14 cellular contexts compared by ENCODE assay signal in the genomic region with DNA sequence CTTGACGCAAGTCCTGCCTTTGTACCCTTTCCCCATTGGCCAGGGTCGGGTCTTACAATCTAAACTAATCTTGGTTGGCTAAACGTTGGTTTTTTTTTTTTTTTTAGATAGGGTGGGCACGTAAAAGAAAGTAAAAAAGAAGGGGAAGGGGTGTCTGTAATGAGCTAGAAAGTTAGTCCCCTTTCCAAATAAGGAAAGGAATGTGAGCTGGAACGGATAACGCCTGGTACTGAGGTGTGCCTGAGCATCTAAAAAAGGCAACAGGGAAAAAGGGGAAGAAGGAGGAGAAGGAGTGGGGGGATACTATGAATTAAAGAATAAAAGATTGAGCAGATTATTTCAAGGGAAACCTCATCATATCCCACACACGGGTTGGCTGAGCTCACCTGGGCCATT.
A peak's percentile ranks its signal among the peaks of the same experiment; 100 is the strongest.
DNase-seq lines count a peak whose midpoint lies in the region; ATAC-seq, FAIRE-seq and TF ChIP-seq lines count a peak whose summit lies in the region.
"Had no signal": no experiment of that assay in that cellular context is flagged by ENCODE, and none has a peak within 500 bp of the region (broad histone marks: within the 10 kb centered on the region; RNA-seq: fewer than 3 reads in every experiment).

No MANE protein-coding gene starts in this region.

- no peaks in the 10 kb centered on the region for H3K36me3 ChIP-seq in left ventricle myocardium inferior
- no peaks in the 10 kb centered on the region for H3K36me3 ChIP-seq in neural progenitor cell
- no peaks in the 10 kb centered on the region for H3K36me3 ChIP-seq in uterus
- H3K36me3 ChIP-seq in pancreas: no peaks in the 10 kb centered on the region
- H3K36me3 ChIP-seq: thyroid gland had no signal

- in situ Hi-C loops in KBM-7 (cut with MboI; ENCODE audit: low pct_unique_long_range_greater_than_20kb, low sequenced_read_pairs): loop anchor here (10.0 kb wide), 1 partner anchor 109 kb away; the partner anchor contains the start of gene CSNK1A1

- peaks cover 8% of the 10 kb centered on the region for H3K27me3 Mint-ChIP-seq in neural progenitor cell (ENCODE audit: insufficient read depth, low read depth)
- H3K27me3 Mint-ChIP-seq: activated naive CD8-positive, alpha-beta T cell treated with anti-CD3 and anti-CD28 coated beads, Interleukin-2, amount 10 ng/mL, durations not matched to agents 7 days and 5 days; progenitor cell of endocrine pancreas had no signal

- H3K27me3 ChIP-seq in left ventricle myocardium inferior (ENCODE audit: low read depth) (no peaks in the 10 kb centered on the region), neural progenitor cell (no peaks in the 10 kb centered on the region), uterus (no peaks in the 10 kb centered on the region), pancreas (no peaks in the 10 kb centered on the region)
- H3K27me3 ChIP-seq: thyroid gland had no signal

- peak overlapping the region; percentile 91 for H3K27ac ChIP-seq in left ventricle myocardium inferior (replicated peaks)
- H3K27ac ChIP-seq in epithelial cell of prostate: peak overlapping the region; percentile 28
- no peak overlapping the region for H3K27ac ChIP-seq in neural progenitor cell
- H3K27ac ChIP-seq in uterus: peak overlapping the region; percentile 86 to 93
- no peak overlapping the region for H3K27ac ChIP-seq in pancreas

- H3K4me3 Mint-ChIP-seq in neural progenitor cell: peak overlapping the region; percentile 26
- H3K4me3 Mint-ChIP-seq: activated naive CD8-positive, alpha-beta T cell treated with anti-CD3 and anti-CD28 coated beads, Interleukin-2, amount 10 ng/mL, durations not matched to agents 7 days and 5 days had no signal

- H3K36me3 Mint-ChIP-seq in neural progenitor cell: no peaks in the 10 kb centered on the region
- H3K36me3 Mint-ChIP-seq: activated naive CD8-positive, alpha-beta T cell treated with anti-CD3 and anti-CD28 coated beads, Interleukin-2, amount 10 ng/mL, durations not matched to agents 7 days and 5 days had no signal

- no peak overlapping the region for H3K9ac ChIP-seq in neural progenitor cell

- H4K20me1 ChIP-seq in neural progenitor cell (ENCODE audit: low read depth): no peaks in the 10 kb centered on the region

- peak overlapping the region; percentile 69 for H3K27ac Mint-ChIP-seq in neural progenitor cell
- H3K27ac Mint-ChIP-seq: activated naive CD8-positive, alpha-beta T cell treated with anti-CD3 and anti-CD28 coated beads, Interleukin-2, amount 10 ng/mL, durations not matched to agents 7 days and 5 days had no signal

- H3K4me1 ChIP-seq in left ventricle myocardium inferior (peaks cover 69% of the 10 kb centered on the region), neural progenitor cell (peaks cover 9% of the 10 kb centered on the region), uterus (peaks cover 10 to 11% of the 10 kb centered on the region in 2 donors), pancreas (no peaks in the 10 kb centered on the region)

- intact Hi-C loops in left ventricle myocardium inferior (cut with micrococcal nuclease) (no loop called here), Right ventricle myocardium inferior (cut with DNase I) (no loop called here), uterus (cut with DNase I; ENCODE audit: low total_unique reads) (no loop called here), pancreas (cut with DNase I) (loop anchor here in 1 of 3 donors (10.0 kb wide), 1 partner anchor 119 kb away; no protein-coding TSS in a partner anchor)

- H3K4me1 Mint-ChIP-seq in neural progenitor cell: peaks cover 33% of the 10 kb centered on the region

- H3K79me2 ChIP-seq in neural progenitor cell (ENCODE audit: low read depth): no peaks in the 10 kb centered on the region

- no peak for DNase-seq in left ventricle myocardium inferior
- DNase-seq in Right ventricle myocardium inferior (ENCODE audit: missing footprints): no peak
- no peak for DNase-seq in epithelial cell of prostate (ENCODE audit: low read depth, low spot score)
- DNase-seq in neural progenitor cell (ENCODE audit: low spot score): no peak
- no peak for DNase-seq in uterus
- DNase-seq in KBM-7: no peak
- no peak for DNase-seq in pancreas
- DNase-seq: activated naive CD8-positive, alpha-beta T cell treated with anti-CD3 and anti-CD28 coated beads, Interleukin-2, amount 10 ng/mL, durations not matched to agents 7 days and 5 days; NCI-H1105; NCI-H526 treated with DMSO at 0.1 percent for 48 hours; thyroid gland had no signal

- H2AFZ ChIP-seq in neural progenitor cell (replicated peaks): no peak overlapping the region

- peaks cover 15% of the 10 kb centered on the region for H3F3A ChIP-seq in neural progenitor cell (ENCODE audit: low read depth)

- ATAC-seq in Right ventricle myocardium inferior (no peak), HG03196 (IDR thresholded peaks at IDR 0.05; ENCODE audit: unreplicated experiment) (no peak), pancreas (no peak)
- ATAC-seq: left lobe of liver had no signal

- no peaks in the 10 kb centered on the region for H3K9me3 ChIP-seq in left ventricle myocardium inferior (replicated peaks)
- no peaks in the 10 kb centered on the region for H3K9me3 ChIP-seq in neural progenitor cell (ENCODE audit: low read depth)
- no peaks in the 10 kb centered on the region for H3K9me3 ChIP-seq in uterus
- H3K9me3 ChIP-seq in pancreas: no peaks in the 10 kb centered on the region
- H3K9me3 ChIP-seq: thyroid gland had no signal

- TF ChIP-seq CTCF in left ventricle myocardium inferior (IDR thresholded peaks at IDR 0.05; ENCODE audit: borderline replicate concordance) (no peak), neural progenitor cell (IDR thresholded peaks at IDR 0.05) (no peak), uterus (IDR thresholded peaks at IDR 0.05) (no peak), pancreas (IDR thresholded peaks at IDR 0.05) (no peak)

- 71 to 77% methylated on average over 7 of the region's 7 CpGs for WGBS in pancreas, 2 donors

- peak overlapping the region; percentile 2 for H3K4me2 ChIP-seq in neural progenitor cell

- H3K9me3 Mint-ChIP-seq in neural progenitor cell: no peaks in the 10 kb centered on the region
- H3K9me3 Mint-ChIP-seq: activated naive CD8-positive, alpha-beta T cell treated with anti-CD3 and anti-CD28 coated beads, Interleukin-2, amount 10 ng/mL, durations not matched to agents 7 days and 5 days had no signal

- H3K4me3 ChIP-seq in left ventricle myocardium inferior (no peak overlapping the region), neural progenitor cell (no peak overlapping the region), uterus (no peak overlapping the region), pancreas (no peak overlapping the region)
- H3K4me3 ChIP-seq: thyroid gland had no signal

- FAIRE-seq in pancreas (lab: Jason Lieb, UNC): no peak

- TF ChIP-seq POLR2A in uterus (IDR thresholded peaks at IDR 0.05): no peak

Comparison
In these comparisons a context has a peak if more than half of its experiments do, and no peak if none do; other contexts are left out.
1. H3K27ac ChIP-seq: peak in left ventricle myocardium inferior (single experiment), epithelial cell of prostate (single experiment) and uterus (2 of 2); none in neural progenitor cell (single experiment) and pancreas (0 of 4).